Comparison of ENCODE assay signal across 8 cellular contexts in genomic region chr3:48739955-48740823, GRCh38. TPM values are rescaled to one million over a fixed set of nuclear protein-coding genes. Genes with fewer than 3 reads are reported as not detected.
A peak's percentile ranks its signal among the peaks of the same experiment; 100 is the strongest.
DNase-seq lines count a peak whose midpoint lies in the region; ATAC-seq and FAIRE-seq lines count a peak whose summit lies in the region.

No MANE protein-coding gene starts in this region.

- intact Hi-C loops in cardiac septum (cut with DNase I), result loop anchor here (5.0 kb wide), 1 partner anchor 177 kb away; the partner anchor contains the start of gene ARIH2

- DNase-seq in NCI-H510A treated with DMSO at 0.1 percent for 48 hours (lab: John Stamatoyannopoulos, UW) (peak; percentile 4), NCI-H510A (lab: John Stamatoyannopoulos, UW) (no peak), SW480 (ENCODE audit: low spot score) (peak; percentile 72), amniotic epithelial cell (ENCODE audit: low read depth) (peak; percentile 56), cardiac septum (ENCODE audit: low spot score) (peak; percentile 92), pons (ENCODE audit: low spot score) (peak; percentile 95), urothelium cell line (ENCODE audit: low spot score) (peak; percentile 81)

- ATAC-seq in HG03439 (IDR thresholded peaks at IDR 0.05; ENCODE audit: unreplicated experiment), result peak; percentile 73

- peak; percentile 76 for FAIRE-seq in urothelium cell line (lab: Jason Lieb, UNC)

RNA-seq across cellular contexts. Expression of gene IP6K2, which starts 23.2 kb away (rescaled TPM):
- total RNA-seq in cardiac septum, result 23.9 TPM

RNA-seq across cellular contexts. Expression of gene NCKIPSD, which starts 54.5 kb away (rescaled TPM):
- 22.5 TPM for total RNA-seq in cardiac septum
